In the genomic region with DNA sequence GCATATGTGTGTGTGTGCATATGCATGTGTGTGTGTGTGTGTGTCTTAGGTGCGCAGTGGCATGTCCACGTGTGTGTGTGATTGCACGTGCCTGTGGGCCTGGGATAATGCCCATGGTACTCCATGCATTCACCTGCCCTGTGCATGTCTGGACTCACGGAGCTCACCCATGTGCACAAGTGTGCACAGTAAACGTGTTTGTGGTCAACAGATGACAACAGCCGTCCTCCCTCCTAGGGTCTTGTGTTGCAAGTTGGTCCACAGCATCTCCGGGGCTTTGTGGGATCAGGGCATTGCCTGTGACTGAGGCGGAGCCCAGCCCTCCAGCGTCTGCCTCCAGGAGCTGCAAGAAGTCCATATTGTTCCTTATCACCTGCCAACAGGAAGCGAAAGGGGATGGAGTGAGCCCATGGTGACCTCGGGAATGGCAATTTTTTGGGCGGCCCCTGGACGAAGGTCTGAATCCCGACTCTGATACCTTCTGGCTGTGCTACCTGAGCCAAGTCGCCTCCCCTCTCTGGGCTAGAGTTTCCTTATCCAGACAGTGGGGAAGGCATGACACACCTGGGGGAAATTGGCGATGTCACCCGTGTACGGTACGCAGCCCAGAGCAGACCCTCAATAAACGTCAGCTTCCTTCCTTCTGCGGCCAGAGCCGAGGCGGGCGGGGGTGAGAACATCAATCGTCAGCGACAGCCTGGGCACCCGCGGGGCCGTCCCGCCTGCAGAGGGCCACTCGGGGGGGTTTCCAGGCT, we compare ENCODE assay signal across 9 cellular contexts. TPM values are rescaled to one million over a fixed set of nuclear protein-coding genes. Genes with fewer than 3 reads are reported as not detected.
A peak's percentile ranks its signal among the peaks of the same experiment; 100 is the strongest.
DNase-seq lines count a peak whose midpoint lies in the region; ATAC-seq, FAIRE-seq and TF ChIP-seq lines count a peak whose summit lies in the region.
"Had no signal": no experiment of that assay in that cellular context is flagged by ENCODE, and none has a peak within 500 bp of the region (broad histone marks: within the 10 kb centered on the region; RNA-seq: fewer than 3 reads in every experiment).

No MANE protein-coding gene starts in this region.

- H3K9ac ChIP-seq in H1 (replicated peaks in 1 of 4; ENCODE audit: extremely low read depth in 1 of 4, low read depth in 3 of 4, low read length in 3 of 4): no peak overlapping the region
- H3K9ac ChIP-seq in colonic mucosa (ENCODE audit: low read depth in 2 of 2, low read length in 2 of 2): no peak overlapping the region
- no peak overlapping the region for H3K9ac ChIP-seq in kidney (ENCODE audit: low read length in 2 of 2)

- H3K79me1 ChIP-seq in H1 (ENCODE audit: low read depth, low read length): no peaks in the 10 kb centered on the region

- TF ChIP-seq CTCF in H1 (IDR thresholded peaks at IDR 0.05; ENCODE audit: control extremely low read depth in 1 of 3, insufficient read depth in 1 of 3, low read depth in 1 of 3, low read length in 3 of 3) (no peak), colonic mucosa (IDR thresholded peaks at IDR 0.05) (no peak), kidney (IDR thresholded peaks at IDR 0.05; ENCODE audit: borderline replicate concordance, extremely low read depth, insufficient read depth) (no peak)

- no peaks in the 10 kb centered on the region; a peak in 1 of 7 replicates for H3K27me3 ChIP-seq in H1 (replicated peaks in 1 of 4; ENCODE audit: control insufficient read depth in 3 of 4, extremely low read depth in 1 of 4, insufficient read depth in 3 of 4, low read length in 3 of 4)
- H3K27me3 ChIP-seq in colonic mucosa: no peaks in the 10 kb centered on the region

- H4K91ac ChIP-seq in H1 (replicated peaks; ENCODE audit: insufficient read length, low read length): peak overlapping the region; percentile 19

- DNase-seq in Right ventricle myocardium superior: peak; percentile 41
- no peak for DNase-seq in cardiac septum (ENCODE audit: low spot score)
- DNase-seq in activated CD4-positive, CD25-positive, alpha-beta regulatory T cell treated with anti-CD3 and anti-CD28 coated beads, Interleukin-2, amount 50 U/mL, for 16 hours (ENCODE audit: low read depth, low spot score): peak; percentile 48
- no peak for DNase-seq in H1 (ENCODE audit: low read depth in 1 of 2, low spot score in 2 of 2)
- DNase-seq in stimulated activated CD8-positive, alpha-beta memory T cell treated with anti-CD3 and anti-CD28 coated beads, Interleukin-7, amount 100 ng/mL, for 24 hours (ENCODE audit: low read depth): peak; percentile 61
- no peak for DNase-seq in colonic mucosa
- no peak for DNase-seq in kidney
- DNase-seq in HUDEP-2 (lab: John Stamatoyannopoulos, UW; ENCODE audit: unreplicated experiment in 76 of 76): no peak

- H4K20me1 ChIP-seq in H1 (replicated peaks in 1 of 2; ENCODE audit: control insufficient read depth in 1 of 2, insufficient read depth in 2 of 2, low read length in 2 of 2): peaks cover 0 to 2% of the 10 kb centered on the region in 2 experiments

- no peaks in the 10 kb centered on the region for H3K79me2 ChIP-seq in H1 (ENCODE audit: control insufficient read depth in 1 of 2, insufficient read depth in 2 of 2, low read length in 2 of 2)

- CTCF ChIA-PET in H1 (lab: Charles Lee; ENCODE audit: partially characterized antibody): interaction anchor here (0.6 to 2.1 kb wide), 6 partner anchors 12 to 270 kb away, joined by 3 to 6 read pairs (median 3); no protein-coding TSS in a partner anchor

- H3K9me3 ChIP-seq in H1 (ENCODE audit: insufficient read depth in 2 of 2, low read depth in 1 of 2, low read length in 1 of 2): peaks cover 7 to 13% of the 10 kb centered on the region in 2 experiments
- H3K9me3 ChIP-seq in colonic mucosa: no peaks in the 10 kb centered on the region
- H3K9me3 ChIP-seq in kidney (ENCODE audit: control insufficient read depth in 1 of 2, low read length in 2 of 2): peaks cover 0 to 7% of the 10 kb centered on the region in 2 donors

- H3K36me3 ChIP-seq in H1 (ENCODE audit: control insufficient read depth in 2 of 4, insufficient read depth in 4 of 4, low read length in 3 of 4) (no peaks in the 10 kb centered on the region), colonic mucosa (no peaks in the 10 kb centered on the region), kidney (ENCODE audit: control insufficient read depth in 1 of 2, insufficient read depth in 2 of 2, low read length in 2 of 2) (no peaks in the 10 kb centered on the region)

- TF ChIP-seq RAD21 in H1 (IDR thresholded peaks at IDR 0.05 in 1 of 2, conservative IDR thresholded peaks at IDR 0.05 in 1 of 2; ENCODE audit: low read depth in 2 of 2, low read length in 2 of 2): no peak

- H2BK12ac ChIP-seq in H1 (ENCODE audit: low read depth, low read length): no peak overlapping the region

- peak overlapping the region; percentile 66; the same call in 1 of the 2 replicates for H2BK5ac ChIP-seq in H1 (ENCODE audit: low read depth, low read length)

- H3K4me3 ChIP-seq in H1 (ENCODE audit: extremely low read depth in 1 of 4, insufficient read depth in 2 of 4, low read depth in 3 of 4, low read length in 4 of 4) (no peak overlapping the region), colonic mucosa (no peak overlapping the region), kidney (ENCODE audit: low read length in 2 of 2) (no peak overlapping the region)

- H4K5ac ChIP-seq in H1 (ENCODE audit: insufficient read length, low read depth, low read length): no peak overlapping the region

- no peak overlapping the region for H4K8ac ChIP-seq in H1 (ENCODE audit: extremely low read depth, insufficient read depth, low read length)

- H3K56ac ChIP-seq in H1 (replicated peaks; ENCODE audit: insufficient read length, low read depth, low read length): no peak overlapping the region

- no peak overlapping the region; the same call in 1 of the 2 replicates for H3K18ac ChIP-seq in H1 (ENCODE audit: extremely low read depth, low read length)

- no peak for FAIRE-seq in H1 (lab: Jason Lieb, UNC)
- FAIRE-seq in kidney (lab: Jason Lieb, UNC): no peak
- FAIRE-seq: A204.1 had no signal

- H3K14ac ChIP-seq in H1 (ENCODE audit: insufficient read length): no peak overlapping the region

- no peak for ATAC-seq in Right ventricle myocardium superior (ENCODE audit: poor library complexity)

- no peak overlapping the region for H3K23ac ChIP-seq in H1 (ENCODE audit: insufficient read length)

- no peak for TF ChIP-seq EP300 in H1 (IDR thresholded peaks at IDR 0.05; ENCODE audit: borderline replicate concordance in 1 of 2, low read depth in 2 of 2, low read length in 2 of 2)

- no peak overlapping the region for H2BK120ac ChIP-seq in H1 (replicated peaks; ENCODE audit: low read depth, low read length)

- H3K4me1 ChIP-seq in H1 (replicated peaks in 1 of 4; ENCODE audit: control insufficient read depth in 3 of 4, insufficient read depth in 4 of 4, low read length in 3 of 4) (peaks cover 0 to 2% (median 0%) of the 10 kb centered on the region in 4 experiments; a peak in 1 of 7 replicates), colonic mucosa (no peaks in the 10 kb centered on the region), kidney (ENCODE audit: control insufficient read depth in 1 of 2, insufficient read depth in 1 of 2, low read depth in 1 of 2, low read length in 2 of 2) (peaks cover 0 to 12% of the 10 kb centered on the region in 2 donors)

- no peak overlapping the region for H2AK5ac ChIP-seq in H1 (ENCODE audit: low read depth, low read length)

- H3K23me2 ChIP-seq in H1 (ENCODE audit: low read depth, low read length): no peaks in the 10 kb centered on the region; the same call in 1 of the 2 replicates

- WGBS in H1 (ENCODE audit: extremely low coverage in 1 of 2, insufficient coverage in 1 of 2, insufficient read length in 1 of 2, insufficient replicate concordance in 2 of 2, low coverage in 1 of 2, low lambda C conversion rate in 2 of 2, missing lambda C conversion rate in 1 of 2), 2 experiments: 92% methylated on average over 31 of the region's 31 CpGs; no CpG with 5 or more reads in 1 of the 2 experiments

- H3K4me2 ChIP-seq in H1 (ENCODE audit: insufficient read depth in 1 of 2, low read depth in 2 of 2, low read length in 2 of 2): no peak overlapping the region

- intact Hi-C loops in Right ventricle myocardium superior (cut with DNase I) (loop anchor here (10.0 kb wide), 1 partner anchor 1615 kb away; no protein-coding TSS in a partner anchor), cardiac septum (cut with DNase I) (loop anchor here (5.0 to 10.0 kb wide), 3 partner anchors 47 to 1615 kb away; a partner anchor contains a TSS), colonic mucosa (cut with DNase I) (loop anchor here (10.0 kb wide), 1 partner anchor 205 kb away; no protein-coding TSS in a partner anchor), kidney (cut with DNase I) (loop anchor here (10.0 kb wide), 2 partner anchors 65 to 275 kb away; no protein-coding TSS in a partner anchor)

- H3K4ac ChIP-seq in H1 (replicated peaks; ENCODE audit: insufficient read length, low read depth, low read length): no peak overlapping the region

- POLR2A ChIA-PET in H1 (lab: Charles Lee; ENCODE audit: partially characterized antibody): interaction anchor here (1.3 to 1.5 kb wide), 2 partner anchors 10 to 12 kb away, joined by 3 to 6 read pairs; no protein-coding TSS in a partner anchor

- no peak overlapping the region for H2BK15ac ChIP-seq in H1 (ENCODE audit: low read length)

- H2AFZ ChIP-seq in H1 (ENCODE audit: low read length): no peak overlapping the region

- no peak overlapping the region for H3K27ac ChIP-seq in H1 (ENCODE audit: low read depth, low read length)
- H3K27ac ChIP-seq in colonic mucosa: no peak overlapping the region
- H3K27ac ChIP-seq in kidney (ENCODE audit: low read depth in 2 of 2, low read length in 2 of 2): no peak overlapping the region

- no peak for TF ChIP-seq POLR2A in H1 (IDR thresholded peaks at IDR 0.05; ENCODE audit: control extremely low read depth in 1 of 2, low read depth in 2 of 2, low read length in 2 of 2)

- no peak overlapping the region for H2BK20ac ChIP-seq in H1 (ENCODE audit: low read length)

TF ChIP-seq in H1, 55 proteins besides CTCF, POLR2A, EP300 and RAD21:
- TF ChIP-seq RNF2 (IDR thresholded peaks at IDR 0.05; ENCODE audit: borderline replicate concordance, low read depth, low read length, missing control alignments, poor library complexity, severe bottlenecking) (peak; percentile 17), TBP (IDR thresholded peaks at IDR 0.05; ENCODE audit: low read depth, low read length) (no peak)

RNA-seq across cellular contexts. Expression of a gene that starts 47.6 kb away (rescaled TPM):
- total RNA-seq in Right ventricle myocardium superior: 0.13 TPM
- total RNA-seq in cardiac septum: 1.4 TPM
- total RNA-seq in H1 (2021; fragmentation: NEBNext Ultra II Directional; extraction: Animal tissue kit (Norgen Biotek cat#: 25700)): 0.34 TPM in 2 replicates
- polyA plus RNA-seq in H1 (2011; rRNA removed): 0.70 and 0.75 TPM in 2 replicates
- polyA plus RNA-seq in H1 (2011; cell fraction: cytosol; rRNA removed): 0.79 TPM
- polyA plus RNA-seq in H1 (2011; cell fraction: nucleus; rRNA removed): 0.43 TPM
- polyA plus RNA-seq in H1 (2012, experiment 1 of 2): 0.29 to 0.58 TPM (median 0.34 TPM) in 4 replicates
- polyA plus RNA-seq in H1 (2012, experiment 2 of 2): 0.33 TPM
- 0.97 TPM for polyA plus RNA-seq in H1 (2013, experiment 1 of 2)
- 0.96 TPM for polyA plus RNA-seq in H1 (2013, experiment 2 of 2)
- polyA minus RNA-seq in H1 (2011; rRNA and poly(A)+ RNA removed): 1.1 and 1.9 TPM in 2 replicates
- polyA minus RNA-seq in H1 (2011; cell fraction: cytosol; rRNA and poly(A)+ RNA removed): not detected
- polyA minus RNA-seq in H1 (2011; cell fraction: nucleus; rRNA and poly(A)+ RNA removed): not detected
- under 1 TPM; 0.56 to 0.91 TPM for total RNA-seq in colonic mucosa
- total RNA-seq in kidney: 3.0 TPM
- 0.65 TPM for polyA plus RNA-seq in kidney (ENCODE audit: insufficient read depth, low read depth, low replicate concordance)

Comparison
In these comparisons a context has a peak if more than half of its experiments do, and no peak if none do; other contexts are left out.
1. DNase-seq: peak in Right ventricle myocardium superior (single experiment), activated CD4-positive, CD25-positive, alpha-beta regulatory T cell treated with anti-CD3 and anti-CD28 coated beads, Interleukin-2, amount 50 U/mL, for 16 hours (single experiment) and stimulated activated CD8-positive, alpha-beta memory T cell treated with anti-CD3 and anti-CD28 coated beads, Interleukin-7, amount 100 ng/mL, for 24 hours (single experiment); none in cardiac septum (single experiment), H1 (0 of 2), colonic mucosa (single experiment), kidney (single experiment) and HUDEP-2 (0 of 76).